ENCODE assay signal across 13 cellular contexts in genomic region chr16:87727346-87727745, GRCh38.
"Had no signal": no experiment of that assay in that cellular context is flagged by ENCODE, and none has a peak within 500 bp of the region (broad histone marks: within the 10 kb centered on the region; RNA-seq: fewer than 3 reads in every experiment).

No MANE protein-coding gene starts in this region.

- H3K4me3 Mint-ChIP-seq: activated naive CD4-positive, alpha-beta T cell treated with anti-CD3 and anti-CD28 coated beads, Interleukin-2, amount 10 ng/mL, durations not matched to agents 7 days and 5 days; neural progenitor cell had no signal

- DNase-seq: activated CD4-positive, alpha-beta T cell treated with anti-CD3 and anti-CD28 coated beads, Interleukin-2, amount 50 U/mL, for 48 hours; activated naive CD4-positive, alpha-beta T cell treated with anti-CD3 and anti-CD28 coated beads, Interleukin-2, amount 10 ng/mL, durations not matched to agents 7 days and 5 days; effector CD4-positive, alpha-beta T cell; pancreas; spleen; stimulated activated CD4-positive, alpha-beta T cell treated with anti-CD3 and anti-CD28 coated beads, Interleukin-1b, Interleukin-23, amount 100 ng/mL, for 48 hours; substantia nigra; transverse colon had no signal

- ATAC-seq: pancreas, sciatic nerve, SK-N-SH treated with all-trans-retinoic acid at 6 μM for 48 hours had no signal

- H3K36me3 ChIP-seq: neural progenitor cell had no signal

- H3K9me3 Mint-ChIP-seq: activated naive CD4-positive, alpha-beta T cell treated with anti-CD3 and anti-CD28 coated beads, Interleukin-2, amount 10 ng/mL, durations not matched to agents 7 days and 5 days; activated T-helper 2 cell treated with anti-CD3 and anti-CD28 coated beads, Interferon-gamma antibody, Interleukin-2, Interleukin-4, amounts not matched to agents 10 μg/mL and 5 μg/mL and 100 μg/mL, durations not matched to agents 14 hours and 24 hours and 36 hours; neural progenitor cell had no signal

- H3K27me3 Mint-ChIP-seq: activated naive CD4-positive, alpha-beta T cell treated with anti-CD3 and anti-CD28 coated beads, Interleukin-2, amount 10 ng/mL, durations not matched to agents 7 days and 5 days had no signal

- H3K27ac ChIP-seq: ascending aorta, neural progenitor cell, pancreas, spleen, transverse colon had no signal

- H3K27ac Mint-ChIP-seq: activated T-helper 2 cell treated with anti-CD3 and anti-CD28 coated beads, Interferon-gamma antibody, Interleukin-2, Interleukin-4, amounts not matched to agents 10 μg/mL and 5 μg/mL and 100 μg/mL, durations not matched to agents 14 hours and 24 hours and 36 hours had no signal

- H3K4me3 ChIP-seq: ascending aorta, neural progenitor cell, pancreas, spleen, transverse colon had no signal

- H3K27me3 ChIP-seq: ascending aorta, neural progenitor cell, pancreas, spleen, transverse colon had no signal
